ENCODE assay signal across 1 cellular context in genomic region chr4:139295317-139296299, GRCh38.
TF ChIP-seq lines count a peak whose summit lies in the region.

No MANE protein-coding gene starts in this region.

TF ChIP-seq in HEK293, 187 proteins besides CTCF, POLR2A, EP300 and RAD21 (continued from another document):
- TF ChIP-seq ZNF692 (tag by site-specific recombination; IDR thresholded peaks at IDR 0.05) (peak; percentile 51; the same call in 1 of the 2 replicates), ZXDB (tag by site-specific recombination; IDR thresholded peaks at IDR 0.05) (peak; percentile 72), ZNF654 (tag by site-specific recombination; IDR thresholded peaks at IDR 0.05; ENCODE audit: low read depth) (peak; percentile 59), KLF9 (tag by site-specific recombination; IDR thresholded peaks at IDR 0.05; ENCODE audit: low read depth) (peak; percentile 23; the same call in 1 of the 2 replicates), GLIS2 (tag by site-specific recombination; IDR thresholded peaks at IDR 0.05) (peak; percentile 49), SCRT2 (tag by site-specific recombination; IDR thresholded peaks at IDR 0.05) (peak; percentile 34; the same call in 1 of the 2 replicates), ZNF112 (tag by site-specific recombination; IDR thresholded peaks at IDR 0.05) (no peak), MZF1 (tag by site-specific recombination; IDR thresholded peaks at IDR 0.05; ENCODE audit: borderline replicate concordance) (peak; percentile 73), ZNF155 (tag by site-specific recombination; IDR thresholded peaks at IDR 0.05) (no peak), ZNF561 (tag by site-specific recombination; IDR thresholded peaks at IDR 0.05; ENCODE audit: borderline replicate concordance) (no peak), ZNF580 (tag by site-specific recombination; IDR thresholded peaks at IDR 0.05) (0 out of 2 replicates have a peak, but pooled peaks have one; percentile 50), ZNF660 (tag by site-specific recombination; IDR thresholded peaks at IDR 0.05) (peak; percentile 76), ZNF510 (tag by site-specific recombination; IDR thresholded peaks at IDR 0.05; ENCODE audit: insufficient replicate concordance) (no peak), SP7 (tag by site-specific recombination; IDR thresholded peaks at IDR 0.05) (peak; percentile 67), ZNF610 (tag by site-specific recombination; IDR thresholded peaks at IDR 0.05; ENCODE audit: borderline replicate concordance) (no peak), ZNF76 (tag by site-specific recombination; IDR thresholded peaks at IDR 0.05; ENCODE audit: borderline replicate concordance, low read depth) (peak; percentile 33; the same call in 1 of the 2 replicates), ZNF544 (tag by site-specific recombination; IDR thresholded peaks at IDR 0.05) (no peak), ZBTB10 (tag by site-specific recombination; IDR thresholded peaks at IDR 0.05) (no peak), ZNF776 (tag by site-specific recombination; IDR thresholded peaks at IDR 0.05; ENCODE audit: borderline replicate concordance) (no peak), ZSCAN4 (tag by site-specific recombination; IDR thresholded peaks at IDR 0.05) (no peak), ZNF324 (tag by site-specific recombination; IDR thresholded peaks at IDR 0.05) (peak; percentile 58; the same call in 1 of the 2 replicates), ZNF391 (tag by site-specific recombination; IDR thresholded peaks at IDR 0.05; ENCODE audit: borderline replicate concordance, low read depth) (peak; percentile 89), ZNF184 (tag by site-specific recombination; IDR thresholded peaks at IDR 0.05) (no peak), SALL2 (tag by site-specific recombination; IDR thresholded peaks at IDR 0.05; ENCODE audit: borderline replicate concordance) (no peak), ZNF350 (tag by site-specific recombination; IDR thresholded peaks at IDR 0.05) (no peak), ZNF571 (tag by site-specific recombination; IDR thresholded peaks at IDR 0.05) (no peak), ZBTB20 (tag by site-specific recombination; IDR thresholded peaks at IDR 0.05) (peak; percentile 91), ZNF549 (tag by site-specific recombination; IDR thresholded peaks at IDR 0.05) (no peak), ELK4 (IDR thresholded peaks at IDR 0.05; ENCODE audit: borderline replicate concordance, low read depth, low read length) (peak; percentile 82; the same call in 1 of the 2 replicates), ZSCAN16 (tag by site-specific recombination; IDR thresholded peaks at IDR 0.05) (no peak), ZNF792 (tag by site-specific recombination; IDR thresholded peaks at IDR 0.05) (no peak), ZNF639 (tag by site-specific recombination; IDR thresholded peaks at IDR 0.05) (0 out of 2 replicates have a peak, but pooled peaks have one; percentile 70), OVOL3 (tag by site-specific recombination; IDR thresholded peaks at IDR 0.05) (no peak), ZNF426 (tag by site-specific recombination; IDR thresholded peaks at IDR 0.05) (no peak), EGR2 (tag by site-specific recombination; IDR thresholded peaks at IDR 0.05; ENCODE audit: low read depth) (peak; percentile 82), ZNF10 (tag by site-specific recombination; IDR thresholded peaks at IDR 0.05) (0 out of 2 replicates have a peak, but pooled peaks have one; percentile 28), SP2 (tag by site-specific recombination; IDR thresholded peaks at IDR 0.05) (no peak; the same call in 1 of the 2 replicates), ZNF266 (tag by site-specific recombination; IDR thresholded peaks at IDR 0.05; ENCODE audit: low read depth) (no peak), ZEB2 (tag by site-specific recombination; IDR thresholded peaks at IDR 0.05) (peak; percentile 29; the same call in 1 of the 2 replicates)
- TF ChIP-seq, protein P1, sequence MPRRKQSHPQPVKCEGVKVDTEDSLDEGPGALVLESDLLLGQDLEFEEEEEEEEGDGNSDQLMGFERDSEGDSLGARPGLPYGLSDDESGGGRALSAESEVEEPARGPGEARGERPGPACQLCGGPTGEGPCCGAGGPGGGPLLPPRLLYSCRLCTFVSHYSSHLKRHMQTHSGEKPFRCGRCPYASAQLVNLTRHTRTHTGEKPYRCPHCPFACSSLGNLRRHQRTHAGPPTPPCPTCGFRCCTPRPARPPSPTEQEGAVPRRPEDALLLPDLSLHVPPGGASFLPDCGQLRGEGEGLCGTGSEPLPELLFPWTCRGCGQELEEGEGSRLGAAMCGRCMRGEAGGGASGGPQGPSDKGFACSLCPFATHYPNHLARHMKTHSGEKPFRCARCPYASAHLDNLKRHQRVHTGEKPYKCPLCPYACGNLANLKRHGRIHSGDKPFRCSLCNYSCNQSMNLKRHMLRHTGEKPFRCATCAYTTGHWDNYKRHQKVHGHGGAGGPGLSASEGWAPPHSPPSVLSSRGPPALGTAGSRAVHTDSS (tag by site-specific recombination; IDR thresholded peaks at IDR 0.05): no peak
- TF ChIP-seq, protein P2, sequence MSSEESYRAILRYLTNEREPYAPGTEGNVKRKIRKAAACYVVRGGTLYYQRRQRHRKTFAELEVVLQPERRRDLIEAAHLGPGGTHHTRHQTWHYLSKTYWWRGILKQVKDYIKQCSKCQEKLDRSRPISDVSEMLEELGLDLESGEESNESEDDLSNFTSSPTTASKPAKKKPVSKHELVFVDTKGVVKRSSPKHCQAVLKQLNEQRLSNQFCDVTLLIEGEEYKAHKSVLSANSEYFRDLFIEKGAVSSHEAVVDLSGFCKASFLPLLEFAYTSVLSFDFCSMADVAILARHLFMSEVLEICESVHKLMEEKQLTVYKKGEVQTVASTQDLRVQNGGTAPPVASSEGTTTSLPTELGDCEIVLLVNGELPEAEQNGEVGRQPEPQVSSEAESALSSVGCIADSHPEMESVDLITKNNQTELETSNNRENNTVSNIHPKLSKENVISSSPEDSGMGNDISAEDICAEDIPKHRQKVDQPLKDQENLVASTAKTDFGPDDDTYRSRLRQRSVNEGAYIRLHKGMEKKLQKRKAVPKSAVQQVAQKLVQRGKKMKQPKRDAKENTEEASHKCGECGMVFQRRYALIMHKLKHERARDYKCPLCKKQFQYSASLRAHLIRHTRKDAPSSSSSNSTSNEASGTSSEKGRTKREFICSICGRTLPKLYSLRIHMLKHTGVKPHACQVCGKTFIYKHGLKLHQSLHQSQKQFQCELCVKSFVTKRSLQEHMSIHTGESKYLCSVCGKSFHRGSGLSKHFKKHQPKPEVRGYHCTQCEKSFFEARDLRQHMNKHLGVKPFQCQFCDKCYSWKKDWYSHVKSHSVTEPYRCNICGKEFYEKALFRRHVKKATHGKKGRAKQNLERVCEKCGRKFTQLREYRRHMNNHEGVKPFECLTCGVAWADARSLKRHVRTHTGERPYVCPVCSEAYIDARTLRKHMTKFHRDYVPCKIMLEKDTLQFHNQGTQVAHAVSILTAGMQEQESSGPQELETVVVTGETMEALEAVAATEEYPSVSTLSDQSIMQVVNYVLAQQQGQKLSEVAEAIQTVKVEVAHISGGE (tag by site-specific recombination; conservative IDR thresholded peaks at IDR 0.05; ENCODE audit: low read depth): peak; percentile 78
- TF ChIP-seq, protein P3, sequence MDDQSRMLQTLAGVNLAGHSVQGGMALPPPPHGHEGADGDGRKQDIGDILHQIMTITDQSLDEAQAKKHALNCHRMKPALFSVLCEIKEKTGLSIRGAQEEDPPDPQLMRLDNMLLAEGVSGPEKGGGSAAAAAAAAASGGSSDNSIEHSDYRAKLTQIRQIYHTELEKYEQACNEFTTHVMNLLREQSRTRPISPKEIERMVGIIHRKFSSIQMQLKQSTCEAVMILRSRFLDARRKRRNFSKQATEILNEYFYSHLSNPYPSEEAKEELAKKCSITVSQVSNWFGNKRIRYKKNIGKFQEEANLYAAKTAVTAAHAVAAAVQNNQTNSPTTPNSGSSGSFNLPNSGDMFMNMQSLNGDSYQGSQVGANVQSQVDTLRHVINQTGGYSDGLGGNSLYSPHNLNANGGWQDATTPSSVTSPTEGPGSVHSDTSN (CRISPR knock-in tag; IDR thresholded peaks at IDR 0.05): 0 out of 2 replicates have a peak, but pooled peaks have one; percentile 70
- TF ChIP-seq, protein P4, sequence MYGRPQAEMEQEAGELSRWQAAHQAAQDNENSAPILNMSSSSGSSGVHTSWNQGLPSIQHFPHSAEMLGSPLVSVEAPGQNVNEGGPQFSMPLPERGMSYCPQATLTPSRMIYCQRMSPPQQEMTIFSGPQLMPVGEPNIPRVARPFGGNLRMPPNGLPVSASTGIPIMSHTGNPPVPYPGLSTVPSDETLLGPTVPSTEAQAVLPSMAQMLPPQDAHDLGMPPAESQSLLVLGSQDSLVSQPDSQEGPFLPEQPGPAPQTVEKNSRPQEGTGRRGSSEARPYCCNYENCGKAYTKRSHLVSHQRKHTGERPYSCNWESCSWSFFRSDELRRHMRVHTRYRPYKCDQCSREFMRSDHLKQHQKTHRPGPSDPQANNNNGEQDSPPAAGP (tag by site-specific recombination; IDR thresholded peaks at IDR 0.05): peak; percentile 71; the same call in 1 of the 2 replicates
